18 cellular contexts compared by ENCODE assay signal in the genomic region with DNA sequence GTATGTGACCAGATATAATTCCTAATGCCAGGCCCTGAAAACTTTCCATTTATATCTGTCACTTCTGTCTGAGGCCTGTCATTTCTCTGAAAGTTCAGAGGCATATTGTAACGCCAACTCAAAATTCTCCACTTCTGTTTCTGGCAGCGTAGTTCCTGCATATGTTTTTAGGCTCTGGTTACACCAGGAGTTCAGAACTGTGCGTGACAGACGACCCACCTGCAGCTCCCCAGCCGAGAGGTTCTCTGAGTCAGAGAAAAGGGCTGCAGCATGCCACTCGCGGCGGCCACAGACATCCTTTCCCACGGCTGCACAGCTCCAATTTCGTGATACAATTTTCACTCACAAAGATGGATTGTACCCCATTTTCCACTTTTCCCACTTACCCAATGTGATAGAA.
"Had no signal": no experiment of that assay in that cellular context is flagged by ENCODE, and none has a peak within 500 bp of the region (broad histone marks: within the 10 kb centered on the region; RNA-seq: fewer than 3 reads in every experiment).

No MANE protein-coding gene starts in this region.

- H3K27me3 ChIP-seq: esophagus muscularis mucosa, gastrocnemius medialis, neutrophil, ovary, right atrium auricular region, sigmoid colon, transverse colon had no signal

- H3K27ac Mint-ChIP-seq: naive thymus-derived CD8-positive, alpha-beta T cell; stimulated activated naive B cell treated with anti-CD40 and anti-IgM and Interleukin-4, amounts not matched to agents 10 μg/mL and 1 μg/mL and 100 μg/mL, for 72 hours; stimulated activated naive CD8-positive, alpha-beta T cell treated with anti-CD3 and anti-CD28 coated beads, Interleukin-15, amount 100 ng/mL, for 72 hours had no signal

- H3K9me3 ChIP-seq: esophagus muscularis mucosa, gastrocnemius medialis, mucosa of descending colon, neutrophil, ovary, right atrium auricular region, sigmoid colon, thoracic aorta, transverse colon had no signal

- H3K4me3 Mint-ChIP-seq: naive thymus-derived CD8-positive, alpha-beta T cell; stimulated activated naive B cell treated with anti-CD40 and anti-IgM and Interleukin-4, amounts not matched to agents 10 μg/mL and 1 μg/mL and 100 μg/mL, for 72 hours; stimulated activated naive CD8-positive, alpha-beta T cell treated with anti-CD3 and anti-CD28 coated beads, Interleukin-15, amount 100 ng/mL, for 72 hours had no signal

- DNase-seq: effector memory CD4-positive, alpha-beta T cell; gastrocnemius medialis; kidney; mucosa of descending colon; naive thymus-derived CD8-positive, alpha-beta T cell; ovary; sigmoid colon; stimulated activated CD4-positive, alpha-beta T cell treated with anti-CD3 and anti-CD28 coated beads, Interleukin-2, amount 100 ng/mL, for 24 hours; stimulated activated CD4-positive, alpha-beta T cell treated with anti-CD3 and anti-CD28 coated beads, Interleukin-4, amount 100 ng/mL, for 4 hours; stimulated activated naive B cell treated with anti-CD40 and anti-IgM and Interleukin-4, amounts not matched to agents 10 μg/mL and 1 μg/mL and 100 μg/mL, for 72 hours; stimulated activated naive CD8-positive, alpha-beta T cell treated with anti-CD3 and anti-CD28 coated beads, Interleukin-15, amount 100 ng/mL, for 72 hours; transverse colon had no signal

- H3K4me1 ChIP-seq: esophagus muscularis mucosa, gastrocnemius medialis, right atrium auricular region, sigmoid colon, transverse colon had no signal

- H3K36me3 ChIP-seq: esophagus muscularis mucosa, gastrocnemius medialis, neutrophil, ovary, right atrium auricular region, sigmoid colon, thoracic aorta, transverse colon had no signal

- H3K9me3 Mint-ChIP-seq: stimulated activated naive CD8-positive, alpha-beta T cell treated with anti-CD3 and anti-CD28 coated beads, Interleukin-15, amount 100 ng/mL, for 72 hours had no signal

- FAIRE-seq: kidney had no signal

- H3K27me3 Mint-ChIP-seq: stimulated activated naive B cell treated with anti-CD40 and anti-IgM and Interleukin-4, amounts not matched to agents 10 μg/mL and 1 μg/mL and 100 μg/mL, for 72 hours; stimulated activated naive CD8-positive, alpha-beta T cell treated with anti-CD3 and anti-CD28 coated beads, Interleukin-15, amount 100 ng/mL, for 72 hours had no signal

- H3K27ac ChIP-seq: epithelial cell of prostate, esophagus muscularis mucosa, gastrocnemius medialis, neutrophil, ovary, right atrium auricular region, sigmoid colon, skin epidermis, thoracic aorta, transverse colon had no signal

- H3K4me1 Mint-ChIP-seq: naive thymus-derived CD8-positive, alpha-beta T cell; stimulated activated naive B cell treated with anti-CD40 and anti-IgM and Interleukin-4, amounts not matched to agents 10 μg/mL and 1 μg/mL and 100 μg/mL, for 72 hours; stimulated activated naive CD8-positive, alpha-beta T cell treated with anti-CD3 and anti-CD28 coated beads, Interleukin-15, amount 100 ng/mL, for 72 hours had no signal

- H3K36me3 Mint-ChIP-seq: naive thymus-derived CD8-positive, alpha-beta T cell; stimulated activated naive B cell treated with anti-CD40 and anti-IgM and Interleukin-4, amounts not matched to agents 10 μg/mL and 1 μg/mL and 100 μg/mL, for 72 hours had no signal

- H3K4me3 ChIP-seq: esophagus muscularis mucosa, gastrocnemius medialis, mucosa of descending colon, ovary, right atrium auricular region, sigmoid colon, skin epidermis, thoracic aorta, transverse colon had no signal
